In the genomic region with DNA sequence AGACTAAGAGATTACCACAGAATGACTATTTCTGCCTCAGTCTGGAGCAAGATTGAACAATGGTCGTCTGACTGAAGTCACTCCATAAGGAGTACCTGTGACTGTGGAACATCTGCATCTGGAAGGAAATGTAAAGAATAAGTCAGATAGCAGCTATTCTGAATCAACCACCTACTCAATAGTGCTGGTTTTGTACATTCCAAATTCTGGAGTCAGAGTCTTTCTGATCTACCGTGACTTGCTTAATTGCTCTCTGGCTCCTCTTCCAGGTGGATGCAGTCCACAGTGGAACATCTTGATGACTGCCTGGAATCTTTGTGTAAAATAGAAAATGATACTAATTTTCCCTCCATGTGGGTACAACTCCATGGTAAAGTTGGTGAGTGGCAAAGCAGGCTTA, we compare ENCODE assay signal across 29 cellular contexts.
DNase-seq lines count a peak whose midpoint lies in the region; ATAC-seq, FAIRE-seq and TF ChIP-seq lines count a peak whose summit lies in the region.
"Had no signal": no experiment of that assay in that cellular context is flagged by ENCODE, and none has a peak within 500 bp of the region (broad histone marks: within the 10 kb centered on the region; RNA-seq: fewer than 3 reads in every experiment).

No MANE protein-coding gene starts in this region.

- intact Hi-C loops in Calu3 (cut with micrococcal nuclease; ENCODE audit: unreplicated experiment), result no loop called here

- no peaks in the 10 kb centered on the region for H3K9me3 Mint-ChIP-seq in Calu3 (ENCODE audit: low read depth, unreplicated experiment)

- H3K27ac ChIP-seq in RWPE1, result no peak overlapping the region
- H3K27ac ChIP-seq: pancreas, Peyer's patch, testis had no signal

- ATAC-seq in HG02981 (IDR thresholded peaks at IDR 0.05; ENCODE audit: unreplicated experiment) (no peak), GM21360 (IDR thresholded peaks at IDR 0.05; ENCODE audit: unreplicated experiment) (no peak)
- ATAC-seq: activated CD8-positive, alpha-beta T cell treated with anti-CD3 and anti-CD28 coated beads, Interleukin-2, amount 10 ng/mL, durations not matched to agents 7 days and 5 days; body of pancreas; right cardiac atrium had no signal

- H3K36me3 Mint-ChIP-seq in Calu3 (ENCODE audit: insufficient read depth, unreplicated experiment), result peaks cover 8% of the 10 kb centered on the region

- DNase-seq in Calu3 (no peak), HT-29 (ENCODE audit: low spot score) (peak; percentile 24), RWPE1 (ENCODE audit: low spot score) (peak; percentile 77), glomerular visceral epithelial cell (ENCODE audit: extremely low spot score) (peak; percentile 5), DMS79 treated with DMSO at 0.1 percent for 48 hours (lab: John Stamatoyannopoulos, UW) (no peak), GM19239 (ENCODE audit: insufficient read length, low spot score) (no peak)
- DNase-seq: ACHN; activated CD4-positive, alpha-beta T cell treated with anti-CD3 and anti-CD28 coated beads for 1 hour; activated CD8-positive, alpha-beta T cell treated with anti-CD3 and anti-CD28 coated beads, Interleukin-2, amount 10 ng/mL, durations not matched to agents 7 days and 5 days; activated effector memory CD4-positive, alpha-beta T cell treated with anti-CD3 and anti-CD28 coated beads, Interleukin-2, amount 50 U/mL, for 16 hours; activated T-cell treated with anti-CD3 and anti-CD28 coated beads for 4 hours; body of pancreas; C1 segment of cervical spinal cord; effector CD4-positive, alpha-beta T cell; erythroblast; GOT3; NCI-H1105 treated with DMSO at 0.1 percent for 48 hours; NCI-H2029 treated with DMSO at 0.1 percent for 48 hours; NCI-H345; pancreas; Peyer's patch; right cardiac atrium; stimulated activated CD4-positive, alpha-beta T cell treated with anti-CD3 and anti-CD28 coated beads, Interleukin-4, amount 100 ng/mL, for 24 hours; stimulated activated naive CD4-positive, alpha-beta T cell; testis had no signal

- no peaks in the 10 kb centered on the region for H3K27me3 Mint-ChIP-seq in Calu3 (ENCODE audit: unreplicated experiment)

- TF ChIP-seq CTCF in Calu3 (IDR thresholded peaks at IDR 0.05; ENCODE audit: unreplicated experiment) (no peak), RWPE1 (conservative IDR thresholded peaks at IDR 0.05; ENCODE audit: low read depth) (no peak)

- FAIRE-seq in GM19239 (lab: Jason Lieb, UNC), result no peak
- FAIRE-seq: GM18507 had no signal

- H3K4me3 Mint-ChIP-seq in Calu3 (ENCODE audit: low read depth, unreplicated experiment), result no peak overlapping the region
- H3K4me3 Mint-ChIP-seq: activated CD8-positive, alpha-beta T cell treated with anti-CD3 and anti-CD28 coated beads, Interleukin-2, amount 10 ng/mL, durations not matched to agents 7 days and 5 days; nephron had no signal

- POLR2A ChIA-PET in RWPE1 (lab: Yijun Ruan, JAX; ENCODE audit: low non-redundant PET), result no interaction called here

- CTCF ChIA-PET in Calu3 (lab: Charles Lee), result no interaction called here
- CTCF ChIA-PET in RWPE1 (lab: Yijun Ruan, JAX), result no interaction called here

- BruUV-seq in Calu3 (replicated peaks; lab: Mats Ljungman, UMichigan), result no TSS peak

- H3K27ac Mint-ChIP-seq in Calu3 (ENCODE audit: unreplicated experiment), result peak overlapping the region; percentile 71
- H3K27ac Mint-ChIP-seq: activated CD8-positive, alpha-beta T cell treated with anti-CD3 and anti-CD28 coated beads, Interleukin-2, amount 10 ng/mL, durations not matched to agents 7 days and 5 days had no signal

- peaks cover 22% of the 10 kb centered on the region for H3K4me1 Mint-ChIP-seq in Calu3 (ENCODE audit: low read depth, unreplicated experiment)

Comparison
In these comparisons a context has a peak if more than half of its experiments do, and no peak if none do; other contexts are left out.
1. DNase-seq: peak in HT-29 (single experiment), RWPE1 (single experiment) and glomerular visceral epithelial cell (single experiment); none in Calu3 (single experiment), DMS79 treated with DMSO at 0.1 percent for 48 hours (single experiment) and GM19239 (single experiment).